ENCODE assay signal across 26 cellular contexts in the genomic region with DNA sequence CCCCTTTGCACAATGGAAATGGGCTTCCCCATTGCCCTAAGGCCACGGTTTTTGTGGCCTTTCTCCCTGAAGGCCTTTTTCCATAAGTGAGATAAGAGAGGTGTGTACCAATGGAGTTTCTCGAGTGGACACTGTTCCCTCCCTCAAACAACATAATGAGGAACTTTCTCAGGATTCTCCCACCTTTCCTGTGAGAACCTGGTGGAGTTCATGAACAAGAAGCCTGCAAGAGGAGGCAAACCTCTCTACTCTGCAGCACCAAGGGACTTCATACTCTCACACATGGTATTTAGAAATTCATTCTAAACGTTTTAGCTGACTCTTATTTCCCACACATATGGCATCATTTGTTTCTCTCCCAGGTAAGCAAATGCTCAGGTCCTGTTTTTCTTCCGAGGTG.
"Had no signal": no experiment of that assay in that cellular context is flagged by ENCODE, and none has a peak within 500 bp of the region (broad histone marks: within the 10 kb centered on the region; RNA-seq: fewer than 3 reads in every experiment).

No MANE protein-coding gene starts in this region.

- H3K4me3 ChIP-seq: colonic mucosa, esophagus squamous epithelium, gastrocnemius medialis, heart right ventricle, left lung, lower lobe of right lung, mucosa of descending colon had no signal

- FAIRE-seq: endometrium, islet of Langerhans, keratinocyte had no signal

- H3K4me1 ChIP-seq: colonic mucosa, esophagus squamous epithelium, gastrocnemius medialis, heart right ventricle, left lung, lower lobe of right lung had no signal

- ATAC-seq: effector memory CD8-positive, alpha-beta T cell; esophagus mucosa; gastrocnemius medialis; heart right ventricle; left cardiac atrium; left lung; left ventricle myocardium superior; lower lobe of right lung; mucosa of descending colon had no signal

- H3K27me3 ChIP-seq: colonic mucosa, esophagus squamous epithelium, gastrocnemius medialis, heart right ventricle, left lung had no signal

- H3K9me3 ChIP-seq: colonic mucosa, gastrocnemius medialis had no signal

- H3K27ac ChIP-seq: colonic mucosa, epithelial cell of prostate, esophagus squamous epithelium, gastrocnemius medialis, heart right ventricle, left lung, lower lobe of right lung had no signal

- H3K36me3 ChIP-seq: colonic mucosa had no signal

- DNase-seq: colonic mucosa; cortex of kidney; effector CD8-positive, alpha-beta T cell; effector memory CD8-positive, alpha-beta T cell; endodermal cell; erythroblast; esophagus squamous epithelium; foreskin fibroblast; foreskin melanocyte; gastrocnemius medialis; glutamatergic neuron; head of caudate nucleus; heart right ventricle; hippocampal formation; left cardiac atrium; left lung; left ventricle myocardium superior; lower lobe of right lung; mesenchymal stem cell; mucosa of descending colon; naive B cell had no signal
